18 cellular contexts compared by ENCODE assay signal in the genomic region with DNA sequence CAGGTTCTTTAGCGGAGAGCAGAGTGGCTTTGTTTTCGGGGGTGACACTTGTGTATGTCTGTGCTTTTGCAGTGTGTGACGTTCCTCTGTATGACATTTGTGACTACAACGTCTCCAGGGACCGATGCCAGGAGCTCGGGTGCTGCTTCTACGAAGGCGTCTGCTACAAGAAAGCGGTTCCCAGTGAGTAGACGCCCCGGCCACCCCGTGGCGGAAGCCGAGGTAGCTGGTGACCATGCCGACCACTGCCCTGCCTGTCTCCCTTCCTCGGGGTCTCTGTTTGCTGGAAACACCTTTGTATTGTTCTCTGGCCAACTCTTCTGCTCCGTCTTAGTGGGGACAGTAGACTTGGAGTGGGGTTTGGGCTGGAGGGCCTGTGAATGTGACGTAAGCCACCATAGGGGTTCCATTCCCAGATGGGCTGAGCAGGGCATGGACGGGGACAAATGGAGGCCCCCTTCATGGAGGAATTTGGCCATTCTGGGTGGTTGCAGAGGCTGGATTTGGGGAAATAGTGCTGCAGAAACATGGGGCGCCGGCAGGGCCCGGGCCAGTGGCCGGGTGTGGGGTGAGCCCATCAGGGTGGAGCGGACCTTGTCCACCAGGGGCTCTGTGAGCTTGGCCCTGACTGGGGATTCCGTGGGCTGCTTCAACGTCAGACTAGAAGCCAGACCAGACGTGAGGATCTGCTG. TPM values are rescaled to one million over a fixed set of nuclear protein-coding genes. Genes with fewer than 3 reads are reported as not detected.
"Had no signal": no experiment of that assay in that cellular context is flagged by ENCODE, and none has a peak within 500 bp of the region (broad histone marks: within the 10 kb centered on the region; RNA-seq: fewer than 3 reads in every experiment).

No MANE protein-coding gene starts in this region.

- H3K9me3 ChIP-seq: thyroid gland had no signal

- H3K27ac ChIP-seq: hepatocyte, thyroid gland had no signal

- ATAC-seq: esophagus mucosa; left ventricle myocardium superior; stimulated activated naive B cell treated with anti-CD40 and anti-IgM and Interleukin-4, amounts not matched to agents 10 μg/mL and 1 μg/mL and 100 μg/mL, for 72 hours had no signal

- H3K4me1 Mint-ChIP-seq: stimulated activated naive B cell treated with anti-CD40 and anti-IgM and Interleukin-4, amounts not matched to agents 10 μg/mL and 1 μg/mL and 100 μg/mL, for 72 hours had no signal

- DNase-seq: activated CD4-positive, alpha-beta T cell treated with anti-CD3 and anti-CD28 coated beads, Interleukin-2, amount 50 U/mL, for 1 hour; activated CD4-positive, CD25-positive, alpha-beta regulatory T cell; activated gamma-delta T cell treated with Interleukin-2 at 50 U/mL for 16 hours; activated T-cell treated with anti-CD3 and anti-CD28 coated beads, Interleukin-2, amount 50 U/mL, for 48 hours; amniotic stem cell; caudate nucleus; left ventricle myocardium superior; stimulated activated CD4-positive, alpha-beta T cell treated with anti-CD3 and anti-CD28 coated beads, Interleukin-12 subunit alpha, Interleukin-12 subunit beta, amount 100 ng/mL, for 4 hours; stimulated activated CD4-positive, alpha-beta T cell treated with anti-CD3 and anti-CD28 coated beads, Interleukin-2, amount 100 ng/mL, for 24 hours; stimulated activated naive B cell treated with anti-CD40 and anti-IgM and Interleukin-4, amounts not matched to agents 10 μg/mL and 1 μg/mL and 100 μg/mL, for 72 hours; SW 1271; thyroid gland had no signal

- H3K4me3 Mint-ChIP-seq: activated naive CD8-positive, alpha-beta T cell; nephron; stimulated activated naive B cell treated with anti-CD40 and anti-IgM and Interleukin-4, amounts not matched to agents 10 μg/mL and 1 μg/mL and 100 μg/mL, for 72 hours had no signal

- H3K4me2 ChIP-seq: hepatocyte had no signal

- H3K27ac Mint-ChIP-seq: activated naive CD8-positive, alpha-beta T cell; nephron; stimulated activated naive B cell treated with anti-CD40 and anti-IgM and Interleukin-4, amounts not matched to agents 10 μg/mL and 1 μg/mL and 100 μg/mL, for 72 hours had no signal

- H3K79me2 ChIP-seq: hepatocyte had no signal

- H3K4me3 ChIP-seq: hepatocyte, thyroid gland had no signal

- H2AFZ ChIP-seq: hepatocyte had no signal

- FAIRE-seq: colon had no signal

- H3K27me3 ChIP-seq: hepatocyte, thyroid gland had no signal

- H3K27me3 Mint-ChIP-seq: activated naive CD8-positive, alpha-beta T cell; stimulated activated naive B cell treated with anti-CD40 and anti-IgM and Interleukin-4, amounts not matched to agents 10 μg/mL and 1 μg/mL and 100 μg/mL, for 72 hours had no signal

- H3K36me3 ChIP-seq: thyroid gland had no signal

- H3K4me1 ChIP-seq: thyroid gland had no signal

- H3K9me3 Mint-ChIP-seq: nephron had no signal

RNA-seq across cellular contexts. Expression of gene TEX29, which starts 7.8 kb away (rescaled TPM):
- total RNA-seq: esophagus mucosa, kidney epithelial cell, thyroid gland had no signal
